1 cellular context compared by ENCODE assay signal in the genomic region with DNA sequence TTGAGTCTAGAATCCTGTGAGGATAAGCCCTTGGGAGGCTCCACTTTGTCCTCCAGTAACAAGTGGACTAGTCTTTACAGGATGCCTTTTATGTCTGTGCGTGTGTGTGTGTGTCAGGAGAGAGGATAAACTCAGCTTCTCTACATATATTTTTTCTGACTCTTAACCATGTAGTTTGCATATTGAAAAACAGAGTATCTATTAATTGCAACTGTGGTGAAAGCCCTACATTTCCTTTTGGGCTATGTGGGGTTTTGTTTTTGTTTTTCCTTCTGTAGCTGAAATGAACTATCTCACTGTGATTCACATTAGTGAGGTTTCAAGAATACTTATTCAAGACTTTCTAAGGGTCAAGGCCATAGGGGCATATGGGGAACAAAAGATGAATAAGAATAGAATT.
TF ChIP-seq lines count a peak whose summit lies in the region.

No MANE protein-coding gene starts in this region.

TF ChIP-seq in GM23338, 12 proteins besides CTCF, POLR2A, EP300 and RAD21 (continued from another document):
- TF ChIP-seq, protein P1, sequence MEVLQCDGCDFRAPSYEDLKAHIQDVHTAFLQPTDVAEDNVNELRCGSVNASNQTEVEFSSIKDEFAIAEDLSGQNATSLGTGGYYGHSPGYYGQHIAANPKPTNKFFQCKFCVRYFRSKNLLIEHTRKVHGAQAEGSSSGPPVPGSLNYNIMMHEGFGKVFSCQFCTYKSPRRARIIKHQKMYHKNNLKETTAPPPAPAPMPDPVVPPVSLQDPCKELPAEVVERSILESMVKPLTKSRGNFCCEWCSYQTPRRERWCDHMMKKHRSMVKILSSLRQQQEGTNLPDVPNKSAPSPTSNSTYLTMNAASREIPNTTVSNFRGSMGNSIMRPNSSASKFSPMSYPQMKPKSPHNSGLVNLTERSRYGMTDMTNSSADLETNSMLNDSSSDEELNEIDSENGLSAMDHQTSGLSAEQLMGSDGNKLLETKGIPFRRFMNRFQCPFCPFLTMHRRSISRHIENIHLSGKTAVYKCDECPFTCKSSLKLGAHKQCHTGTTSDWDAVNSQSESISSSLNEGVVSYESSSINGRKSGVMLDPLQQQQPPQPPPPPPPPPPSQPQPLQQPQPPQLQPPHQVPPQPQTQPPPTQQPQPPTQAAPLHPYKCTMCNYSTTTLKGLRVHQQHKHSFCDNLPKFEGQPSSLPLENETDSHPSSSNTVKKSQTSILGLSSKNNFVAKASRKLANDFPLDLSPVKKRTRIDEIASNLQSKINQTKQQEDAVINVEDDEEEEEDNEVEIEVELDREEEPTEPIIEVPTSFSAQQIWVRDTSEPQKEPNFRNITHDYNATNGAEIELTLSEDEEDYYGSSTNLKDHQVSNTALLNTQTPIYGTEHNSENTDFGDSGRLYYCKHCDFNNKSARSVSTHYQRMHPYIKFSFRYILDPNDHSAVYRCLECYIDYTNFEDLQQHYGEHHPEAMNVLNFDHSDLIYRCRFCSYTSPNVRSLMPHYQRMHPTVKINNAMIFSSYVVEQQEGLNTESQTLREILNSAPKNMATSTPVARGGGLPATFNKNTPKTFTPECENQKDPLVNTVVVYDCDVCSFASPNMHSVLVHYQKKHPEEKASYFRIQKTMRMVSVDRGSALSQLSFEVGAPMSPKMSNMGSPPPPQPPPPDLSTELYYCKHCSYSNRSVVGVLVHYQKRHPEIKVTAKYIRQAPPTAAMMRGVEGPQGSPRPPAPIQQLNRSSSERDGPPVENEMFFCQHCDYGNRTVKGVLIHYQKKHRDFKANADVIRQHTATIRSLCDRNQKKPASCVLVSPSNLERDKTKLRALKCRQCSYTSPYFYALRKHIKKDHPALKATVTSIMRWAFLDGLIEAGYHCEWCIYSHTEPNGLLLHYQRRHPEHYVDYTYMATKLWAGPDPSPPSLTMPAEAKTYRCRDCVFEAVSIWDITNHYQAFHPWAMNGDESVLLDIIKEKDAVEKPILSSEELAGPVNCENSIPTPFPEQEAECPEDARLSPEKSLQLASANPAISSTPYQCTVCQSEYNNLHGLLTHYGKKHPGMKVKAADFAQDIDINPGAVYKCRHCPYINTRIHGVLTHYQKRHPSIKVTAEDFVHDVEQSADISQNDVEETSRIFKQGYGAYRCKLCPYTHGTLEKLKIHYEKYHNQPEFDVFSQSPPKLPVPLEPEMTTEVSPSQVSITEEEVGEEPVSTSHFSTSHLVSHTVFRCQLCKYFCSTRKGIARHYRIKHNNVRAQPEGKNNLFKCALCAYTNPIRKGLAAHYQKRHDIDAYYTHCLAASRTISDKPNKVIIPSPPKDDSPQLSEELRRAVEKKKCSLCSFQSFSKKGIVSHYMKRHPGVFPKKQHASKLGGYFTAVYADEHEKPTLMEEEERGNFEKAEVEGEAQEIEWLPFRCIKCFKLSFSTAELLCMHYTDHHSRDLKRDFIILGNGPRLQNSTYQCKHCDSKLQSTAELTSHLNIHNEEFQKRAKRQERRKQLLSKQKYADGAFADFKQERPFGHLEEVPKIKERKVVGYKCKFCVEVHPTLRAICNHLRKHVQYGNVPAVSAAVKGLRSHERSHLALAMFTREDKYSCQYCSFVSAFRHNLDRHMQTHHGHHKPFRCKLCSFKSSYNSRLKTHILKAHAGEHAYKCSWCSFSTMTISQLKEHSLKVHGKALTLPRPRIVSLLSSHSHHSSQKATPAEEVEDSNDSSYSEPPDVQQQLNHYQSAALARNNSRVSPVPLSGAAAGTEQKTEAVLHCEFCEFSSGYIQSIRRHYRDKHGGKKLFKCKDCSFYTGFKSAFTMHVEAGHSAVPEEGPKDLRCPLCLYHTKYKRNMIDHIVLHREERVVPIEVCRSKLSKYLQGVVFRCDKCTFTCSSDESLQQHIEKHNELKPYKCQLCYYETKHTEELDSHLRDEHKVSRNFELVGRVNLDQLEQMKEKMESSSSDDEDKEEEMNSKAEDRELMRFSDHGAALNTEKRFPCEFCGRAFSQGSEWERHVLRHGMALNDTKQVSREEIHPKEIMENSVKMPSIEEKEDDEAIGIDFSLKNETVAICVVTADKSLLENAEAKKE (CRISPR knock-in tag; IDR thresholded peaks at IDR 0.05) = no peak
- TF ChIP-seq EZH2phosphoT487 (IDR thresholded peaks at IDR 0.05; ENCODE audit: unreplicated experiment) = no peak
- no peak for TF ChIP-seq POLR2AphosphoS5 (IDR thresholded peaks at IDR 0.05; ENCODE audit: low read depth)
- no peak for TF ChIP-seq NANOG (IDR thresholded peaks at IDR 0.05; ENCODE audit: borderline replicate concordance)
- no peak for TF ChIP-seq ZNF114 (CRISPR knock-in tag; IDR thresholded peaks at IDR 0.05)
- no peak for TF ChIP-seq CREB1 (CRISPR knock-in tag; IDR thresholded peaks at IDR 0.05; ENCODE audit: low read depth)
- TF ChIP-seq EZH2 (IDR thresholded peaks at IDR 0.05; ENCODE audit: low read depth, unreplicated experiment) = no peak
- no peak for TF ChIP-seq ZNF331 (CRISPR knock-in tag; IDR thresholded peaks at IDR 0.05; ENCODE audit: low read depth)
- TF ChIP-seq, protein P2, sequence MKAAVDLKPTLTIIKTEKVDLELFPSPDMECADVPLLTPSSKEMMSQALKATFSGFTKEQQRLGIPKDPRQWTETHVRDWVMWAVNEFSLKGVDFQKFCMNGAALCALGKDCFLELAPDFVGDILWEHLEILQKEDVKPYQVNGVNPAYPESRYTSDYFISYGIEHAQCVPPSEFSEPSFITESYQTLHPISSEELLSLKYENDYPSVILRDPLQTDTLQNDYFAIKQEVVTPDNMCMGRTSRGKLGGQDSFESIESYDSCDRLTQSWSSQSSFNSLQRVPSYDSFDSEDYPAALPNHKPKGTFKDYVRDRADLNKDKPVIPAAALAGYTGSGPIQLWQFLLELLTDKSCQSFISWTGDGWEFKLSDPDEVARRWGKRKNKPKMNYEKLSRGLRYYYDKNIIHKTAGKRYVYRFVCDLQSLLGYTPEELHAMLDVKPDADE (IDR thresholded peaks at IDR 0.05) = no peak
- TF ChIP-seq, protein P3, sequence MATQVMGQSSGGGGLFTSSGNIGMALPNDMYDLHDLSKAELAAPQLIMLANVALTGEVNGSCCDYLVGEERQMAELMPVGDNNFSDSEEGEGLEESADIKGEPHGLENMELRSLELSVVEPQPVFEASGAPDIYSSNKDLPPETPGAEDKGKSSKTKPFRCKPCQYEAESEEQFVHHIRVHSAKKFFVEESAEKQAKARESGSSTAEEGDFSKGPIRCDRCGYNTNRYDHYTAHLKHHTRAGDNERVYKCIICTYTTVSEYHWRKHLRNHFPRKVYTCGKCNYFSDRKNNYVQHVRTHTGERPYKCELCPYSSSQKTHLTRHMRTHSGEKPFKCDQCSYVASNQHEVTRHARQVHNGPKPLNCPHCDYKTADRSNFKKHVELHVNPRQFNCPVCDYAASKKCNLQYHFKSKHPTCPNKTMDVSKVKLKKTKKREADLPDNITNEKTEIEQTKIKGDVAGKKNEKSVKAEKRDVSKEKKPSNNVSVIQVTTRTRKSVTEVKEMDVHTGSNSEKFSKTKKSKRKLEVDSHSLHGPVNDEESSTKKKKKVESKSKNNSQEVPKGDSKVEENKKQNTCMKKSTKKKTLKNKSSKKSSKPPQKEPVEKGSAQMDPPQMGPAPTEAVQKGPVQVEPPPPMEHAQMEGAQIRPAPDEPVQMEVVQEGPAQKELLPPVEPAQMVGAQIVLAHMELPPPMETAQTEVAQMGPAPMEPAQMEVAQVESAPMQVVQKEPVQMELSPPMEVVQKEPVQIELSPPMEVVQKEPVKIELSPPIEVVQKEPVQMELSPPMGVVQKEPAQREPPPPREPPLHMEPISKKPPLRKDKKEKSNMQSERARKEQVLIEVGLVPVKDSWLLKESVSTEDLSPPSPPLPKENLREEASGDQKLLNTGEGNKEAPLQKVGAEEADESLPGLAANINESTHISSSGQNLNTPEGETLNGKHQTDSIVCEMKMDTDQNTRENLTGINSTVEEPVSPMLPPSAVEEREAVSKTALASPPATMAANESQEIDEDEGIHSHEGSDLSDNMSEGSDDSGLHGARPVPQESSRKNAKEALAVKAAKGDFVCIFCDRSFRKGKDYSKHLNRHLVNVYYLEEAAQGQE (IDR thresholded peaks at IDR 0.05; ENCODE audit: unreplicated experiment) = no peak
- TF ChIP-seq STAT1 (IDR thresholded peaks at IDR 0.05; ENCODE audit: unreplicated experiment) = no peak
